Comparison of ENCODE assay signal across 1 cellular context in the genomic region with DNA sequence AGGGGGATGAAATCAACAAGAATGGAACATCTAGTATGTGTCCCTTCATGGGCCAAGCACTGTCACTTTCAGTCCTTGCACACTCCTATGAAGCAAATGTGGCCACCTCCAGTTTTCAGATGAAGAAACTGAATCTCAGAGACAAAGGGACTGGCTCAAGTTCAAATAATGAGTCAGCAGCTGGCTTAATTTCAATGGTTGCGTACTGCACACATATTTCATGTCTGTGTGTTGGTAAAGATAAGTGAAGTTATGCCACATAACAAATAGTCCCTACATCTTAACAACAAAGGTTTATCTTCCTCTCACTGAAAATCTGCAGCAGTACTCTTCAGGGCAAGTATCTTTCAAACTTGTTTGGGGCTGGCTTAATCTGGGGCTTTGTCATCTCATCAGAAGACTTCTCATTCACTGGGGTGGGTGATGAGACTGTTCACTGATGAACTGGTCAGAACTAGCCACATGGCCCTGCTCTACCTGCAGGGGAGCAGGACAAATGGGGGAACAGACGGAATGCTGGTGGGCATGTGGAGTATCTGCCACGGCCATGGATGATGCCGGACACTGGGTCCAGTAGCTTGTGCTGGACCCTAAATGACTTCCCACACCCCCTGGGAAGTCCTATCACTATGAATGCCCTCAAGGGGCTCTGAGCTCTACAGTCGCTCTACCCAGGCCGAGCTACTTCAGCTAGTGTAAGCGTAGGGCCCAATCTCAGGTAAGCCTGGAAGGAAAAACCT.
TF ChIP-seq lines count a peak whose summit lies in the region.

No MANE protein-coding gene starts in this region.

TF ChIP-seq in HCT116, 20 proteins besides CTCF, POLR2A, EP300 and RAD21 (continued from another document):
- TF ChIP-seq, protein P1, sequence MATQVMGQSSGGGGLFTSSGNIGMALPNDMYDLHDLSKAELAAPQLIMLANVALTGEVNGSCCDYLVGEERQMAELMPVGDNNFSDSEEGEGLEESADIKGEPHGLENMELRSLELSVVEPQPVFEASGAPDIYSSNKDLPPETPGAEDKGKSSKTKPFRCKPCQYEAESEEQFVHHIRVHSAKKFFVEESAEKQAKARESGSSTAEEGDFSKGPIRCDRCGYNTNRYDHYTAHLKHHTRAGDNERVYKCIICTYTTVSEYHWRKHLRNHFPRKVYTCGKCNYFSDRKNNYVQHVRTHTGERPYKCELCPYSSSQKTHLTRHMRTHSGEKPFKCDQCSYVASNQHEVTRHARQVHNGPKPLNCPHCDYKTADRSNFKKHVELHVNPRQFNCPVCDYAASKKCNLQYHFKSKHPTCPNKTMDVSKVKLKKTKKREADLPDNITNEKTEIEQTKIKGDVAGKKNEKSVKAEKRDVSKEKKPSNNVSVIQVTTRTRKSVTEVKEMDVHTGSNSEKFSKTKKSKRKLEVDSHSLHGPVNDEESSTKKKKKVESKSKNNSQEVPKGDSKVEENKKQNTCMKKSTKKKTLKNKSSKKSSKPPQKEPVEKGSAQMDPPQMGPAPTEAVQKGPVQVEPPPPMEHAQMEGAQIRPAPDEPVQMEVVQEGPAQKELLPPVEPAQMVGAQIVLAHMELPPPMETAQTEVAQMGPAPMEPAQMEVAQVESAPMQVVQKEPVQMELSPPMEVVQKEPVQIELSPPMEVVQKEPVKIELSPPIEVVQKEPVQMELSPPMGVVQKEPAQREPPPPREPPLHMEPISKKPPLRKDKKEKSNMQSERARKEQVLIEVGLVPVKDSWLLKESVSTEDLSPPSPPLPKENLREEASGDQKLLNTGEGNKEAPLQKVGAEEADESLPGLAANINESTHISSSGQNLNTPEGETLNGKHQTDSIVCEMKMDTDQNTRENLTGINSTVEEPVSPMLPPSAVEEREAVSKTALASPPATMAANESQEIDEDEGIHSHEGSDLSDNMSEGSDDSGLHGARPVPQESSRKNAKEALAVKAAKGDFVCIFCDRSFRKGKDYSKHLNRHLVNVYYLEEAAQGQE (IDR thresholded peaks at IDR 0.05; ENCODE audit: low read depth): no peak
- TF ChIP-seq ZFX (IDR thresholded peaks at IDR 0.05): no peak
- peak; percentile 87; the same call in 1 of the 2 replicates for TF ChIP-seq CBX3 (IDR thresholded peaks at IDR 0.05; ENCODE audit: low read depth)
- peak; percentile 32; the same call in 1 of the 2 replicates for TF ChIP-seq FOSL1 (IDR thresholded peaks at IDR 0.05; ENCODE audit: low read depth)
- TF ChIP-seq ELF1 (IDR thresholded peaks at IDR 0.05; ENCODE audit: borderline replicate concordance, low read depth): no peak
- peak; percentile 44; the same call in 1 of the 2 replicates for TF ChIP-seq JUND (IDR thresholded peaks at IDR 0.05)
- TF ChIP-seq, protein P2, sequence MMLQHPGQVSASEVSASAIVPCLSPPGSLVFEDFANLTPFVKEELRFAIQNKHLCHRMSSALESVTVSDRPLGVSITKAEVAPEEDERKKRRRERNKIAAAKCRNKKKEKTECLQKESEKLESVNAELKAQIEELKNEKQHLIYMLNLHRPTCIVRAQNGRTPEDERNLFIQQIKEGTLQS (IDR thresholded peaks at IDR 0.05): no peak
- no peak for TF ChIP-seq SRF (IDR thresholded peaks at IDR 0.05; ENCODE audit: low read depth)
- TF ChIP-seq SP1 (IDR thresholded peaks at IDR 0.05; ENCODE audit: low read depth): no peak
- TF ChIP-seq, protein P3, sequence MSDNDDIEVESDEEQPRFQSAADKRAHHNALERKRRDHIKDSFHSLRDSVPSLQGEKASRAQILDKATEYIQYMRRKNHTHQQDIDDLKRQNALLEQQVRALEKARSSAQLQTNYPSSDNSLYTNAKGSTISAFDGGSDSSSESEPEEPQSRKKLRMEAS (IDR thresholded peaks at IDR 0.05): no peak
- no peak for TF ChIP-seq EGR1 (IDR thresholded peaks at IDR 0.05; ENCODE audit: low read depth)
- no peak for TF ChIP-seq EZH2 (IDR thresholded peaks at IDR 0.05)
- TF ChIP-seq CEBPB (IDR thresholded peaks at IDR 0.05; ENCODE audit: low read depth): peak; percentile 45; the same call in 1 of the 2 replicates
- no peak for TF ChIP-seq TCF7L2 (IDR thresholded peaks at IDR 0.05; ENCODE audit: borderline replicate concordance, extremely low read depth, insufficient read depth, insufficient read length)
- no peak for TF ChIP-seq EZH2phosphoT487 (IDR thresholded peaks at IDR 0.05; ENCODE audit: borderline replicate concordance)
- no peak for TF ChIP-seq ZNF274 (IDR thresholded peaks at IDR 0.05; ENCODE audit: low read depth, low read length)
